15 cellular contexts compared by ENCODE assay signal in the genomic region with DNA sequence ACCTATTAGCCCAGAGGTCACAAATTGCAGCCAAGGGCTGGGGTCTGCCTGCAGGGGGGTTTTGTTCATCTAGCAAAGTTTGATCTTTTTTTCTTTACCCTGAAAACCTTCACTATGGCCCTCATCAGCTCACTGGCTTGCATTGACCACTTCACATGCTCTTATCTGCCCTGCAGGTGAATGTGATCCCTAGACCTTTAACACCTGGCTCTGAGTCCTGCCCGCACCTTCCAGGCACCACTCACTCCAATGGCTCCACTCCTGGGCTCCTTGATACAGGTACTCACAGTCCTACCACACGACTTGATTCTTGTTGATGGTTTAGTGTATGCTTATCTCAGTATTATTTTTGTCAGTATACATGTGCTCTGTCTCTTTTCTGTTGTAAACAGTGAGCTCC.
"Had no signal": no experiment of that assay in that cellular context is flagged by ENCODE, and none has a peak within 500 bp of the region (broad histone marks: within the 10 kb centered on the region; RNA-seq: fewer than 3 reads in every experiment).

No MANE protein-coding gene starts in this region.

- H3K9me3 ChIP-seq: upper lobe of left lung had no signal

- H3K4me3 ChIP-seq: cardiac muscle cell, upper lobe of left lung had no signal

- H3K79me2 ChIP-seq: parathyroid adenoma had no signal

- H3K36me3 Mint-ChIP-seq: activated CD4-positive, alpha-beta memory T cell treated with anti-CD3 and anti-CD28 coated beads for 36 hours; activated CD8-positive, alpha-beta memory T cell treated with anti-CD3 and anti-CD28 coated beads, Interleukin-2, amount 10 ng/mL, durations not matched to agents 7 days and 5 days had no signal

- H3K27ac Mint-ChIP-seq: activated CD4-positive, alpha-beta memory T cell treated with anti-CD3 and anti-CD28 coated beads for 36 hours; activated CD8-positive, alpha-beta memory T cell treated with anti-CD3 and anti-CD28 coated beads, Interleukin-2, amount 10 ng/mL, durations not matched to agents 7 days and 5 days; activated naive CD4-positive, alpha-beta T cell treated with anti-CD3 and anti-CD28 coated beads for 36 hours; activated T-helper 2 cell treated with anti-CD3 and anti-CD28 coated beads, Interferon-gamma antibody, Interleukin-2, Interleukin-4, amounts not matched to agents 10 μg/mL and 5 μg/mL and 100 μg/mL, durations not matched to agents 14 hours and 24 hours and 36 hours; T-helper 17 cell had no signal

- DNase-seq: activated CD4-positive, alpha-beta memory T cell treated with anti-CD3 and anti-CD28 coated beads for 36 hours; activated CD8-positive, alpha-beta memory T cell treated with anti-CD3 and anti-CD28 coated beads, Interleukin-2, amount 10 ng/mL, durations not matched to agents 7 days and 5 days; activated naive CD4-positive, alpha-beta T cell treated with anti-CD3 and anti-CD28 coated beads for 36 hours; activated T-cell treated with anti-CD3 and anti-CD28 coated beads, Interleukin-2, amount 50 U/mL, for 1 hour; retina; stimulated activated CD4-positive, alpha-beta T cell treated with anti-CD3 and anti-CD28 coated beads, Interleukin-15, amount 100 ng/mL, for 24 hours; stimulated activated CD4-positive, alpha-beta T cell treated with anti-CD3 and anti-CD28 coated beads, Interleukin-4, amount 100 ng/mL, for 1 hour; stimulated activated naive CD4-positive, alpha-beta T cell treated with Interleukin-2 at 50 U/mL for 16 hours; T-helper 17 cell; WERI-Rb-1 had no signal

- H3K27me3 ChIP-seq: cardiac muscle cell, upper lobe of left lung had no signal

- H3K36me3 ChIP-seq: cardiac muscle cell, upper lobe of left lung, WERI-Rb-1 had no signal

- H2AFZ ChIP-seq: parathyroid adenoma had no signal

- H3K4me1 ChIP-seq: parathyroid adenoma had no signal

- H3K4me1 Mint-ChIP-seq: activated CD8-positive, alpha-beta memory T cell treated with anti-CD3 and anti-CD28 coated beads, Interleukin-2, amount 10 ng/mL, durations not matched to agents 7 days and 5 days had no signal

- H3K27ac ChIP-seq: cardiac muscle cell, parathyroid adenoma, WERI-Rb-1 had no signal

- ATAC-seq: activated CD8-positive, alpha-beta memory T cell treated with anti-CD3 and anti-CD28 coated beads, Interleukin-2, amount 10 ng/mL, durations not matched to agents 7 days and 5 days; left lobe of liver; T-helper 17 cell had no signal

- H3K9me3 Mint-ChIP-seq: activated T-helper 2 cell treated with anti-CD3 and anti-CD28 coated beads, Interferon-gamma antibody, Interleukin-2, Interleukin-4, amounts not matched to agents 10 μg/mL and 5 μg/mL and 100 μg/mL, durations not matched to agents 14 hours and 24 hours and 36 hours had no signal

- H3K9ac ChIP-seq: parathyroid adenoma had no signal

- H3K4me3 Mint-ChIP-seq: activated CD4-positive, alpha-beta memory T cell treated with anti-CD3 and anti-CD28 coated beads for 36 hours; activated CD8-positive, alpha-beta memory T cell treated with anti-CD3 and anti-CD28 coated beads, Interleukin-2, amount 10 ng/mL, durations not matched to agents 7 days and 5 days; activated naive CD4-positive, alpha-beta T cell treated with anti-CD3 and anti-CD28 coated beads for 36 hours; T-helper 17 cell had no signal
